In genomic region chrX:41922694-41923171, GRCh38 we compare ENCODE assay signal across 8 cellular contexts. TPM values are rescaled to one million over a fixed set of nuclear protein-coding genes. Genes with fewer than 3 reads are reported as not detected.
DNase-seq lines count a peak whose midpoint lies in the region; ATAC-seq and TF ChIP-seq lines count a peak whose summit lies in the region.

No MANE protein-coding gene starts in this region.

- no peaks in the 10 kb centered on the region for H3K9me3 ChIP-seq in A673 (ENCODE audit: low read depth, low read length, poor library complexity, severe bottlenecking)
- H3K9me3 ChIP-seq in colonic mucosa = no peaks in the 10 kb centered on the region
- no peaks in the 10 kb centered on the region for H3K9me3 ChIP-seq in right lobe of liver

- peak overlapping the region; percentile 60 for H3K4me3 ChIP-seq in A673 (ENCODE audit: low read depth, low read length, poor library complexity, severe bottlenecking)
- H3K4me3 ChIP-seq in colonic mucosa = peak overlapping the region; percentile 48
- peak overlapping the region; percentile 40 to 65 (median 52) for H3K4me3 ChIP-seq in right lobe of liver

- H3K27ac ChIP-seq in A673 (ENCODE audit: low read depth, low read length, poor library complexity, severe bottlenecking) (no peak overlapping the region), colonic mucosa (peak overlapping the region; percentile 60), right lobe of liver (peak overlapping the region in 2 of 3 donors; percentile 35 to 55)

- BruUV-seq in A673 (replicated peaks; lab: Mats Ljungman, UMichigan) = no TSS peak

- H3K27me3 ChIP-seq in A673 (replicated peaks; ENCODE audit: insufficient read depth, low read depth, low read length, poor library complexity) = peaks cover 18% of the 10 kb centered on the region
- no peaks in the 10 kb centered on the region for H3K27me3 ChIP-seq in colonic mucosa
- H3K27me3 ChIP-seq in right lobe of liver = no peaks in the 10 kb centered on the region

- WGBS in right lobe of liver (ENCODE audit: insufficient coverage, low coverage, low lambda C conversion rate, missing lambda C conversion rate) = 0% methylated on average over 1 of the region's 42 CpGs

- peaks cover 6% of the 10 kb centered on the region for H3K4me1 ChIP-seq in A673 (ENCODE audit: insufficient read depth, low read length, poor library complexity, severe bottlenecking)
- no peaks in the 10 kb centered on the region for H3K4me1 ChIP-seq in colonic mucosa
- no peaks in the 10 kb centered on the region for H3K4me1 ChIP-seq in right lobe of liver

- no peaks in the 10 kb centered on the region for H3K36me3 ChIP-seq in A673 (ENCODE audit: insufficient read depth, low read length, poor library complexity, severe bottlenecking)
- H3K36me3 ChIP-seq in colonic mucosa = no peaks in the 10 kb centered on the region
- H3K36me3 ChIP-seq in right lobe of liver = no peaks in the 10 kb centered on the region

- DNase-seq in A673 (ENCODE audit: low spot score) = peak; percentile 13
- DNase-seq in SW480 (ENCODE audit: low spot score) = peak; percentile 25
- peak; percentile 29 for DNase-seq in colonic mucosa
- DNase-seq in right lobe of liver = peak; percentile 46 to 57 (median 53)
- peak; percentile 15 for DNase-seq in stimulated activated naive CD4-positive, alpha-beta T cell treated with Interleukin-2 at 50 U/mL for 16 hours (lab: John Stamatoyannopoulos, UW)
- no peak for DNase-seq in LoVo (ENCODE audit: low spot score)

- peak; percentile 23 for ATAC-seq in GM18909 (IDR thresholded peaks at IDR 0.05; ENCODE audit: poor library complexity, unreplicated experiment)
- ATAC-seq in HG03520 (IDR thresholded peaks at IDR 0.05; ENCODE audit: unreplicated experiment) = peak; percentile 11
- peak; percentile 1 to 20 (median 3) for ATAC-seq in right lobe of liver

- H3K9ac ChIP-seq in colonic mucosa (ENCODE audit: low read depth in 2 of 2, low read length in 2 of 2) = peak overlapping the region; percentile 71 to 86

- CTCF ChIA-PET in A673 (lab: Charles Lee) = no interaction called here

- POLR2A ChIA-PET in A673 (lab: Charles Lee; ENCODE audit: low non-redundant PET) = no interaction called here

- no peak for TF ChIP-seq POLR2A in right lobe of liver (IDR thresholded peaks at IDR 0.05)

- intact Hi-C loops in A673 (cut with micrococcal nuclease; ENCODE audit: unreplicated experiment) (no loop called here), colonic mucosa (cut with DNase I) (no loop called here), right lobe of liver (cut with DNase I) (no loop called here)

- TF ChIP-seq CTCF in A673 (conservative IDR thresholded peaks at IDR 0.05; ENCODE audit: low read depth, low read length) = no peak
- no peak for TF ChIP-seq CTCF in colonic mucosa (IDR thresholded peaks at IDR 0.05)
- TF ChIP-seq CTCF in right lobe of liver (IDR thresholded peaks at IDR 0.05) = peak in 1 of 4 donors; percentile 16

RNA-seq across cellular contexts. Expression of gene CASK, which starts 0.6 kb away (rescaled TPM):
- 33.5 and 36.3 TPM in 2 replicates for total RNA-seq in A673 (2021)
- 100 to 1,000 TPM in 1 of 2 donors, 10 to 100 TPM in 1; 90.8 to 107 TPM for total RNA-seq in colonic mucosa
- total RNA-seq in right lobe of liver = 10 to 100 TPM; 17.8 to 23.8 (median 20.4) TPM
